Comparison of ENCODE assay signal across 17 cellular contexts in the genomic region with DNA sequence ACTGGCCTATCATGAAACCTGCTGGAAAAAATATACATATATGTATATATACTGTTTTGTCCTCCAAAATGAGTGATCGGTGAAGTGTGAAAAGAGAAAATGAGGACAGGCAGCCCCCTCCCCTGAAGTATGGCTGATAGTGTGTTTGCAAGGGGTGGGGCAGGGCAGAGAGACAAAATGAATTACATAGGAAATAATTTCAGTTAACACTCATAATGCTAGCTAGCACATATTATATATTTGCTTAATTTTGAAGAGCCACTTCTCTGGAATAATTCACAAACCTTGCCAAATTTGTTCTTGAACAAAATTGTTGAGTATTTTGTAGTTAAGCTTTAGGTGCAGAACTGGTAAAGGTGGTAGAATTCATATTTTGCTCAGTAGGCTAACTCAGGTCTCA.
"Had no signal": no experiment of that assay in that cellular context is flagged by ENCODE, and none has a peak within 500 bp of the region (broad histone marks: within the 10 kb centered on the region; RNA-seq: fewer than 3 reads in every experiment).

No MANE protein-coding gene starts in this region.

- H3K4me3 ChIP-seq: colonic mucosa, heart left ventricle, lung, pancreas, stomach, thoracic aorta, transverse colon had no signal

- H3K27me3 ChIP-seq: colonic mucosa, heart left ventricle, pancreas, stomach, transverse colon had no signal

- H3K9me3 ChIP-seq: colonic mucosa, heart left ventricle, pancreas, stomach, thoracic aorta, transverse colon had no signal

- H3K27ac ChIP-seq: colonic mucosa, heart left ventricle, pancreas, stomach, thoracic aorta, transverse colon had no signal

- H3K36me3 ChIP-seq: colonic mucosa, heart left ventricle, pancreas, stomach, thoracic aorta, transverse colon had no signal

- H3K4me1 ChIP-seq: colonic mucosa had no signal

- ATAC-seq: heart left ventricle, right cardiac atrium had no signal

- DNase-seq: colonic mucosa; dermis blood vessel endothelial cell; endodermal cell; heart left ventricle; hippocampal formation; kidney glomerular epithelial cell; mesendoderm; occipital lobe; right cardiac atrium; small intestine; stimulated activated CD4-positive, alpha-beta T cell treated with anti-CD3 and anti-CD28 coated beads, Interleukin-12 subunit alpha, Interleukin-12 subunit beta, amount 100 ng/mL, for 4 hours; stimulated activated naive CD4-positive, alpha-beta T cell; stomach; transverse colon had no signal
